ENCODE assay signal across 14 cellular contexts in genomic region chr1:111474521-111474920, GRCh38. TPM values are rescaled to one million over a fixed set of nuclear protein-coding genes. Genes with fewer than 3 reads are reported as not detected.
DNase-seq lines count a peak whose midpoint lies in the region; ATAC-seq lines count a peak whose summit lies in the region.
"Had no signal": no experiment of that assay in that cellular context is flagged by ENCODE, and none has a peak within 500 bp of the region (broad histone marks: within the 10 kb centered on the region; RNA-seq: fewer than 3 reads in every experiment).

No MANE protein-coding gene starts in this region.

- peak overlapping the region; percentile 61 for H3K4me3 ChIP-seq in CD8-positive, alpha-beta memory T cell (ENCODE audit: low read length)
- H3K4me3 ChIP-seq in skin epidermis = peak overlapping the region in 6 of 7 experiments; percentile 4 to 22 (median 16)

- H3K9me3 Mint-ChIP-seq in CD8-positive, alpha-beta memory T cell = no peaks in the 10 kb centered on the region
- H3K9me3 Mint-ChIP-seq in T-helper 2 cell treated with Interferon-gamma antibody and Interleukin-4, amounts not matched to agents 5 μg/mL and 100 μg/mL, for 36 hours = no peaks in the 10 kb centered on the region
- H3K9me3 Mint-ChIP-seq: endodermal cell; stimulated activated effector memory CD8-positive, alpha-beta T cell treated with anti-CD3 and anti-CD28 coated beads, Interleukin-12 subunit alpha, Interleukin-12 subunit beta, amount 100 ng/mL, for 72 hours had no signal

- ATAC-seq in left ventricle myocardium superior = peak; percentile 44
- ATAC-seq in GM19452 (IDR thresholded peaks at IDR 0.05; ENCODE audit: unreplicated experiment) = no peak

- no peaks in the 10 kb centered on the region for H3K9me3 ChIP-seq in CD8-positive, alpha-beta memory T cell (ENCODE audit: low read length)

- peaks cover 8% of the 10 kb centered on the region for H3K36me3 ChIP-seq in CD8-positive, alpha-beta memory T cell (ENCODE audit: insufficient read depth, low read length)

- peaks cover 52 to 59% (median 58%) of the 10 kb centered on the region in 3 donors for H3K4me1 Mint-ChIP-seq in CD8-positive, alpha-beta memory T cell
- peaks cover 48% of the 10 kb centered on the region for H3K4me1 Mint-ChIP-seq in T-helper 2 cell treated with Interferon-gamma antibody and Interleukin-4, amounts not matched to agents 5 μg/mL and 100 μg/mL, for 36 hours (ENCODE audit: low read depth)
- H3K4me1 Mint-ChIP-seq: endodermal cell had no signal

- peak overlapping the region; percentile 26 for H3K27ac ChIP-seq in CD8-positive, alpha-beta memory T cell (ENCODE audit: low read depth, low read length)
- H3K27ac ChIP-seq in skin epidermis = peak overlapping the region in 17 of 21 experiments; percentile 10 to 90 (median 61)
- H3K27ac ChIP-seq: parathyroid adenoma had no signal

- intact Hi-C loops in left ventricle myocardium superior (cut with micrococcal nuclease) = no loop called here

- H3K4me3 Mint-ChIP-seq in CD8-positive, alpha-beta memory T cell = peak overlapping the region; percentile 15 to 80 (median 74)
- peak overlapping the region; percentile 80 for H3K4me3 Mint-ChIP-seq in T-helper 2 cell treated with Interferon-gamma antibody and Interleukin-4, amounts not matched to agents 5 μg/mL and 100 μg/mL, for 36 hours
- H3K4me3 Mint-ChIP-seq: endodermal cell had no signal

- H3K27me3 Mint-ChIP-seq in CD8-positive, alpha-beta memory T cell = no peaks in the 10 kb centered on the region
- peaks cover 5% of the 10 kb centered on the region for H3K27me3 Mint-ChIP-seq in T-helper 2 cell treated with Interferon-gamma antibody and Interleukin-4, amounts not matched to agents 5 μg/mL and 100 μg/mL, for 36 hours (ENCODE audit: low read depth)

- no peaks in the 10 kb centered on the region for H3K27me3 ChIP-seq in CD8-positive, alpha-beta memory T cell (ENCODE audit: insufficient read depth, low read length, poor library complexity, severe bottlenecking)

- CTCF ChIA-PET in CD8-positive, alpha-beta memory T cell (lab: Charles Lee) = interaction anchor here (3.2 to 5.9 kb wide), 2 partner anchors 26 to 33 kb away, joined by 10 to 33 read pairs; partner anchors contain the start of genes ATP5PB and WDR77

- POLR2A ChIA-PET in CD8-positive, alpha-beta memory T cell (lab: Charles Lee) = interaction anchor here (0.6 kb wide), 1 partner anchor 180 kb away, joined by 3 read pairs; no protein-coding TSS in a partner anchor

- peaks cover 6 to 11% (median 6%) of the 10 kb centered on the region in 3 donors for H3K36me3 Mint-ChIP-seq in CD8-positive, alpha-beta memory T cell
- H3K36me3 Mint-ChIP-seq in T-helper 2 cell treated with Interferon-gamma antibody and Interleukin-4, amounts not matched to agents 5 μg/mL and 100 μg/mL, for 36 hours (ENCODE audit: low read depth) = peaks cover 27% of the 10 kb centered on the region

- DNase-seq in CD8-positive, alpha-beta memory T cell = no peak
- no peak for DNase-seq in T-helper 2 cell treated with Interferon-gamma antibody and Interleukin-4, amounts not matched to agents 5 μg/mL and 100 μg/mL, for 36 hours (ENCODE audit: low spot score)
- DNase-seq in left ventricle myocardium superior (no peak), T1000 (lab: John Stamatoyannopoulos, UW) (no peak), iPS-NIHi7 (ENCODE audit: extremely low spot score) (no peak)
- DNase-seq: amniotic stem cell; endodermal cell; NCI-H2081 treated with DMSO at 0.1 percent for 48 hours; stimulated activated CD4-positive, alpha-beta T cell treated with anti-CD3 and anti-CD28 coated beads, Interleukin-2, amount 100 ng/mL, for 24 hours; SW 1271 had no signal

- peaks cover 79% of the 10 kb centered on the region for H3K4me1 ChIP-seq in CD8-positive, alpha-beta memory T cell (ENCODE audit: insufficient read depth, low read length)

- H3K27ac Mint-ChIP-seq in CD8-positive, alpha-beta memory T cell = peak overlapping the region in 7 of 8 donors; percentile 17 to 91 (median 86)
- peak overlapping the region; percentile 78 for H3K27ac Mint-ChIP-seq in T-helper 2 cell treated with Interferon-gamma antibody and Interleukin-4, amounts not matched to agents 5 μg/mL and 100 μg/mL, for 36 hours
- H3K27ac Mint-ChIP-seq: endodermal cell; stimulated activated effector memory CD8-positive, alpha-beta T cell treated with anti-CD3 and anti-CD28 coated beads, Interleukin-12 subunit alpha, Interleukin-12 subunit beta, amount 100 ng/mL, for 72 hours had no signal

RNA-seq across cellular contexts. Expression of gene C1orf162, which starts 0.7 kb away (rescaled TPM):
- 1 to 10 TPM; 3.9 to 4.9 TPM for total RNA-seq in CD8-positive, alpha-beta memory T cell
- 90.1 TPM for polyA plus RNA-seq in CD8-positive, alpha-beta memory T cell
- total RNA-seq in left ventricle myocardium superior = 8.0 TPM

RNA-seq across cellular contexts. Expression of gene ATP5PB, which starts 25.3 kb away (rescaled TPM):
- total RNA-seq in CD8-positive, alpha-beta memory T cell = 100 to 1,000 TPM; 351 to 360 TPM
- 455 TPM for polyA plus RNA-seq in CD8-positive, alpha-beta memory T cell
- 714 TPM for total RNA-seq in left ventricle myocardium superior

RNA-seq across cellular contexts. Expression of gene WDR77, which starts 25.5 kb away (rescaled TPM):
- total RNA-seq in CD8-positive, alpha-beta memory T cell = 10 to 100 TPM; 73.2 to 74.7 TPM
- polyA plus RNA-seq in CD8-positive, alpha-beta memory T cell = 42.2 TPM
- 27.3 TPM for total RNA-seq in left ventricle myocardium superior

RNA-seq across cellular contexts. Expression of gene ADORA3, which starts 28.9 kb away (rescaled TPM):
- total RNA-seq in CD8-positive, alpha-beta memory T cell = under 1 TPM; 0.39 to 0.51 TPM
- polyA plus RNA-seq in CD8-positive, alpha-beta memory T cell = not detected
- total RNA-seq in left ventricle myocardium superior = 4.1 TPM
- total RNA-seq: endodermal cell had no signal

RNA-seq across cellular contexts. Expression of gene TMIGD3, which starts 28.9 kb away (rescaled TPM):
- under 1 TPM in 1 of 2 experiments, not detected in 1; 0.26 TPM for total RNA-seq in CD8-positive, alpha-beta memory T cell
- polyA plus RNA-seq in CD8-positive, alpha-beta memory T cell = not detected
- 0.64 TPM for total RNA-seq in left ventricle myocardium superior
- total RNA-seq: endodermal cell had no signal
